Comparison of ENCODE assay signal across 15 cellular contexts in the genomic region with DNA sequence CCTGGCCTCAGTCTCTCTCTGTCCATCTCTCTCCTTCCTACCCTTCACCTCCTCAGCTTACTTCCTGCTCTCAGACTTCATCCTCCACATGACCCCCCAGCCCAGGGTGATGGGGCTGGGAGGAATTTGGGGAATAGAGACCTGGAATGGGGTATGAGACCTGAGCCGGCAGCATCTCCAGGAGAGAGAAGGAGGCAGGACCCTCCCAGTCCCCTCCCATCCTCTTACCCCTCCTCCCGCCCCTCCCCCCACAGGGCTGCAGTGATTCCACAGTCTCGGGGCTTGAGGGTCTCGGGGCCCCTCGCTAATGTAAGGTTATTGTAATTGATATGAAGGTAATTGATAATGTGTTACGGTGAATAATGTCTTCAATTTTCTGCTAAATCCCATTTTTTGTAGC.
DNase-seq lines count a peak whose midpoint lies in the region; ATAC-seq and TF ChIP-seq lines count a peak whose summit lies in the region.
"Had no signal": no experiment of that assay in that cellular context is flagged by ENCODE, and none has a peak within 500 bp of the region (broad histone marks: within the 10 kb centered on the region; RNA-seq: fewer than 3 reads in every experiment).

No MANE protein-coding gene starts in this region.

- peaks cover 53% of the 10 kb centered on the region for H3K27me3 Mint-ChIP-seq in WTC11 (ENCODE audit: low read depth)

- H3K9me3 Mint-ChIP-seq in WTC11 = no peaks in the 10 kb centered on the region
- H3K9me3 Mint-ChIP-seq: HFFc6 had no signal

- H3K4me3 ChIP-seq in H7 (ENCODE audit: insufficient read depth, low read depth, low read length) = no peak overlapping the region
- H3K4me3 ChIP-seq: BLaER1 treated with 17β-estradiol and CSF1 and Interleukin-3, amounts not matched to agents 10 nM and 100 nM; GM12878; HAP-1; K562 had no signal

- DNase-seq in H7 = peak; percentile 90
- DNase-seq in WTC11 (ENCODE audit: low spot score) = peak; percentile 38
- peak; percentile 72 for DNase-seq in iPS-NIHi11 (ENCODE audit: low spot score)
- DNase-seq in activated naive CD4-positive, alpha-beta T cell treated with Interleukin-2 at 50 U/mL for 16 hours = no peak
- DNase-seq in NCI-H2171 (lab: John Stamatoyannopoulos, UW) = no peak
- no peak for DNase-seq in NCI-H1417 (lab: John Stamatoyannopoulos, UW)
- DNase-seq in inferior parietal cortex (ENCODE audit: extremely low spot score) = no peak
- DNase-seq: ACHN; CD4-positive, CD25-positive, alpha-beta regulatory T cell; DMS53; HFFc6 had no signal

- POLR2A ChIA-PET in WTC11 (lab: Charles Lee) = no interaction called here

- no peak overlapping the region for H3K27ac Mint-ChIP-seq in WTC11
- H3K27ac Mint-ChIP-seq: CD4-positive, CD25-positive, alpha-beta regulatory T cell; HFFc6 had no signal

- peak overlapping the region; percentile 38; the same call in 1 of the 2 replicates for H3K4me3 Mint-ChIP-seq in WTC11
- H3K4me3 Mint-ChIP-seq: CD4-positive, CD25-positive, alpha-beta regulatory T cell; HFFc6 had no signal

- H3K36me3 ChIP-seq in H7 (replicated peaks; ENCODE audit: control insufficient read depth, insufficient read depth, low read length) = no peaks in the 10 kb centered on the region
- H3K36me3 ChIP-seq: BLaER1 treated with 17β-estradiol and CSF1 and Interleukin-3, amounts not matched to agents 10 nM and 100 nM; HAP-1 had no signal

- peaks cover 34% of the 10 kb centered on the region for H3K27me3 ChIP-seq in H7 (ENCODE audit: control insufficient read depth, insufficient read depth, low read length)

- H3K4me1 Mint-ChIP-seq in WTC11 = peaks cover 40% of the 10 kb centered on the region

- no peaks in the 10 kb centered on the region for H3K36me3 Mint-ChIP-seq in WTC11
- H3K36me3 Mint-ChIP-seq: CD4-positive, CD25-positive, alpha-beta regulatory T cell had no signal

- peak; percentile 63 for ATAC-seq in WTC11
- ATAC-seq: GM12878, K562 had no signal

- no peak for TF ChIP-seq CTCF in WTC11 (IDR thresholded peaks at IDR 0.05)

- CTCF ChIA-PET in WTC11 (lab: Charles Lee) = no interaction called here

TF ChIP-seq in WTC11, 78 proteins besides CTCF, POLR2A, EP300 and RAD21:
- TF ChIP-seq ZBTB21 (CRISPR knock-in tag; IDR thresholded peaks at IDR 0.05; ENCODE audit: borderline replicate concordance) (no peak), SMAD3 (CRISPR knock-in tag; IDR thresholded peaks at IDR 0.05; ENCODE audit: borderline replicate concordance) (no peak), MXD4 (CRISPR knock-in tag; IDR thresholded peaks at IDR 0.05; ENCODE audit: borderline replicate concordance) (no peak), ZNF138 (CRISPR knock-in tag; conservative IDR thresholded peaks at IDR 0.05) (no peak), ZNF396 (CRISPR knock-in tag; IDR thresholded peaks at IDR 0.05; ENCODE audit: borderline replicate concordance) (no peak), CREM (CRISPR knock-in tag; IDR thresholded peaks at IDR 0.05) (no peak)

Comparison
In these comparisons a context has a peak if more than half of its experiments do, and no peak if none do; other contexts are left out.
1. DNase-seq: peak in H7 (single experiment), WTC11 (single experiment) and iPS-NIHi11 (single experiment); none in activated naive CD4-positive, alpha-beta T cell treated with Interleukin-2 at 50 U/mL for 16 hours (single experiment), NCI-H2171 (single experiment), NCI-H1417 (0 of 3) and inferior parietal cortex (single experiment).